Comparison of ENCODE assay signal across 8 cellular contexts in genomic region chr12:109900752-109901580, GRCh38. TPM values are rescaled to one million over a fixed set of nuclear protein-coding genes. Genes with fewer than 3 reads are reported as not detected.
DNase-seq lines count a peak whose midpoint lies in the region; ATAC-seq and TF ChIP-seq lines count a peak whose summit lies in the region.

No MANE protein-coding gene starts in this region.

- no CpG with 5 or more reads among the region's 16 CpGs for WGBS in trophoblast cell (ENCODE audit: extremely low coverage, insufficient coverage, insufficient read length)

- H2AK5ac ChIP-seq in trophoblast cell (ENCODE audit: low read length) = no peak overlapping the region

- peaks cover 10% of the 10 kb centered on the region for H3K4me1 Mint-ChIP-seq in T-helper 2 cell treated with Interferon-gamma antibody and Interleukin-4, amounts not matched to agents 5 μg/mL and 100 μg/mL, for 36 hours (ENCODE audit: low read depth)
- peaks cover 15% of the 10 kb centered on the region for H3K4me1 Mint-ChIP-seq in T-helper 17 cell

- no peak overlapping the region for H2BK5ac ChIP-seq in trophoblast cell (ENCODE audit: low read depth, low read length, poor library complexity)

- peaks cover 5% of the 10 kb centered on the region for H3K79me1 ChIP-seq in trophoblast cell (ENCODE audit: low read length)

- H3K36me3 ChIP-seq in trophoblast cell (ENCODE audit: control insufficient read depth in 1 of 2, insufficient read depth in 2 of 2, low read length in 2 of 2) = peaks cover 18 to 21% of the 10 kb centered on the region in 2 experiments

- H3K18ac ChIP-seq in trophoblast cell (ENCODE audit: low read length) = no peak overlapping the region

- H3K4me2 ChIP-seq in trophoblast cell (ENCODE audit: low read length) = peak overlapping the region; percentile 94

- no peak overlapping the region for H4K12ac ChIP-seq in trophoblast cell (ENCODE audit: low read depth, low read length)

- no peak overlapping the region for H2BK120ac ChIP-seq in trophoblast cell (ENCODE audit: insufficient read depth, low read length, poor library complexity)

- no peak overlapping the region for H3K4ac ChIP-seq in trophoblast cell (ENCODE audit: low read depth, low read length)

- no peak for TF ChIP-seq CTCF in foreskin fibroblast (IDR thresholded peaks at IDR 0.05; ENCODE audit: low read depth, low read length)

- peak overlapping the region; percentile 78 for H4K8ac ChIP-seq in trophoblast cell (ENCODE audit: low read depth, low read length)

- H3K36me3 Mint-ChIP-seq in T-helper 2 cell treated with Interferon-gamma antibody and Interleukin-4, amounts not matched to agents 5 μg/mL and 100 μg/mL, for 36 hours (ENCODE audit: low read depth) = peaks cover 26% of the 10 kb centered on the region
- peaks cover 7% of the 10 kb centered on the region for H3K36me3 Mint-ChIP-seq in T-helper 17 cell (ENCODE audit: low read depth)

- no peaks in the 10 kb centered on the region for H3K27me3 Mint-ChIP-seq in T-helper 2 cell treated with Interferon-gamma antibody and Interleukin-4, amounts not matched to agents 5 μg/mL and 100 μg/mL, for 36 hours (ENCODE audit: low read depth)
- no peaks in the 10 kb centered on the region for H3K27me3 Mint-ChIP-seq in T-helper 17 cell

- H3K9me3 Mint-ChIP-seq in T-helper 2 cell treated with Interferon-gamma antibody and Interleukin-4, amounts not matched to agents 5 μg/mL and 100 μg/mL, for 36 hours = no peaks in the 10 kb centered on the region

- peak; percentile 17 for ATAC-seq in HG02938 (IDR thresholded peaks at IDR 0.05; ENCODE audit: unreplicated experiment)
- ATAC-seq in T-helper 17 cell = no peak

- H3K79me2 ChIP-seq in trophoblast cell (ENCODE audit: control insufficient read depth, insufficient read depth, low read length, poor library complexity) = peaks cover 5% of the 10 kb centered on the region

- peaks cover 2 to 5% of the 10 kb centered on the region in 2 experiments for H3K4me1 ChIP-seq in trophoblast cell (ENCODE audit: control insufficient read depth in 1 of 2, insufficient read depth in 2 of 2, low read length in 2 of 2)

- no peak for DNase-seq in T-helper 2 cell treated with Interferon-gamma antibody and Interleukin-4, amounts not matched to agents 5 μg/mL and 100 μg/mL, for 36 hours (ENCODE audit: low spot score)
- DNase-seq in T-helper 2 cell = no peak
- no peak for DNase-seq in T-helper 17 cell
- DNase-seq in foreskin fibroblast = peak in 1 of 2 donors; percentile 25
- DNase-seq in trophoblast cell = no peak
- no peak for DNase-seq in globus pallidus (ENCODE audit: low spot score)
- no peak for DNase-seq in putamen (ENCODE audit: low spot score)

- peak overlapping the region; percentile 85 for H3K4me3 Mint-ChIP-seq in T-helper 2 cell treated with Interferon-gamma antibody and Interleukin-4, amounts not matched to agents 5 μg/mL and 100 μg/mL, for 36 hours
- H3K4me3 Mint-ChIP-seq in T-helper 17 cell = peak overlapping the region; percentile 99

- H3K23ac ChIP-seq in trophoblast cell (ENCODE audit: low read length) = no peak overlapping the region

- peak overlapping the region; percentile 87 for H3K27ac Mint-ChIP-seq in T-helper 2 cell treated with Interferon-gamma antibody and Interleukin-4, amounts not matched to agents 5 μg/mL and 100 μg/mL, for 36 hours
- H3K27ac Mint-ChIP-seq in T-helper 17 cell = peak overlapping the region; percentile 97

- peak overlapping the region; percentile 37 for H3K9ac ChIP-seq in trophoblast cell (ENCODE audit: low read length)

- H3K27ac ChIP-seq in trophoblast cell (ENCODE audit: low read depth, low read length) = no peak overlapping the region

- H3K14ac ChIP-seq in trophoblast cell (ENCODE audit: low read length) = peak overlapping the region; percentile 9

- no peak overlapping the region for H4K91ac ChIP-seq in trophoblast cell (ENCODE audit: low read depth, low read length)

- no peaks in the 10 kb centered on the region for H3K27me3 ChIP-seq in trophoblast cell (ENCODE audit: insufficient read depth, low read length)

- H2BK12ac ChIP-seq in trophoblast cell (ENCODE audit: low read length) = no peak overlapping the region

- peak overlapping the region; percentile 55 for H2AFZ ChIP-seq in trophoblast cell (ENCODE audit: insufficient read depth, low read length, poor library complexity)

- H3K9me3 ChIP-seq in T-helper 17 cell (ENCODE audit: control insufficient read depth, low read length, poor library complexity, severe bottlenecking) (no peaks in the 10 kb centered on the region), trophoblast cell (ENCODE audit: insufficient read depth, low read depth, low read length) (no peaks in the 10 kb centered on the region)

- H3K4me3 ChIP-seq in foreskin fibroblast (ENCODE audit: low read depth in 1 of 2, low read length in 2 of 2) (peak overlapping the region; percentile 69 to 88), trophoblast cell (ENCODE audit: low read depth, low read length) (peak overlapping the region; percentile 75)

RNA-seq across cellular contexts. Expression of gene TCHP, which starts 0.9 kb away (rescaled TPM):
- 10 to 100 TPM; 17.6 to 18.7 TPM for total RNA-seq in T-helper 17 cell
- 5.9 and 6.2 TPM in 2 replicates for polyA plus RNA-seq in trophoblast cell (2013)

RNA-seq across cellular contexts. Expression of gene GLTP, which starts 20.6 kb away (rescaled TPM):
- 10 to 100 TPM; 28.3 to 29.4 TPM for total RNA-seq in T-helper 17 cell
- polyA plus RNA-seq in trophoblast cell (2013) = 20.7 and 21.0 TPM in 2 replicates
